In genomic region chr5:176658007-176658599, GRCh38 we compare ENCODE assay signal across 8 cellular contexts. TPM values are rescaled to one million over a fixed set of nuclear protein-coding genes. Genes with fewer than 3 reads are reported as not detected.
DNase-seq lines count a peak whose midpoint lies in the region; ATAC-seq lines count a peak whose summit lies in the region.

No MANE protein-coding gene starts in this region.

- no peak overlapping the region for H3K23ac ChIP-seq in mesenchymal stem cell (ENCODE audit: low read length in 2 of 2)

- H3K27ac ChIP-seq in mesenchymal stem cell (ENCODE audit: low read length, poor library complexity, severe bottlenecking) = peak overlapping the region; percentile 69

- ATAC-seq in HG03095 (IDR thresholded peaks at IDR 0.05; ENCODE audit: unreplicated experiment) = peak; percentile 49

- DNase-seq in NCI-H1436 (lab: John Stamatoyannopoulos, UW) (peak; percentile 11), NCI-H1436 treated with DMSO at 0.1 percent for 48 hours (lab: John Stamatoyannopoulos, UW) (no peak), NCI-H460 (ENCODE audit: extremely low read depth, low read depth) (peak; percentile 59), mesenchymal stem cell (peak; percentile 72)
- peak; percentile 69 for DNase-seq in activated CD4-positive, alpha-beta memory T cell treated with anti-CD3 and anti-CD28 coated beads, Interleukin-2, amount 10 ng/mL, durations not matched to agents 7 days and 5 days
- DNase-seq in effector CD4-positive, alpha-beta T cell = peak; percentile 55
- peak; percentile 80 for DNase-seq in stimulated activated CD8-positive, alpha-beta memory T cell treated with anti-CD3 and anti-CD28 coated beads, Interleukin-4, amount 100 ng/mL, for 48 hours

- no peak overlapping the region for H2BK5ac ChIP-seq in mesenchymal stem cell (ENCODE audit: low read depth, low read length, poor library complexity, severe bottlenecking)

- H3K14ac ChIP-seq in mesenchymal stem cell (ENCODE audit: low read length in 2 of 2) = no peak overlapping the region

- no peak overlapping the region for H3K4ac ChIP-seq in mesenchymal stem cell (ENCODE audit: low read depth in 1 of 2, low read length in 2 of 2)

- no peak overlapping the region for H4K8ac ChIP-seq in mesenchymal stem cell (ENCODE audit: low read length)

- H3K4me1 ChIP-seq in mesenchymal stem cell (ENCODE audit: control insufficient read depth, insufficient read depth, low read depth, low read length) = peaks cover 22% of the 10 kb centered on the region

- H3K27me3 Mint-ChIP-seq in activated CD4-positive, alpha-beta memory T cell treated with anti-CD3 and anti-CD28 coated beads, Interleukin-2, amount 10 ng/mL, durations not matched to agents 7 days and 5 days = no peaks in the 10 kb centered on the region

- peak overlapping the region; percentile 60 for H3K9ac ChIP-seq in mesenchymal stem cell (ENCODE audit: low read length)

- peak overlapping the region in 1 of 2 experiments; percentile 70 for H3K4me3 ChIP-seq in mesenchymal stem cell (ENCODE audit: insufficient read depth in 1 of 2, low read depth in 1 of 2, low read length in 2 of 2)

- WGBS in mesenchymal stem cell = 69% methylated on average over 14 of the region's 14 CpGs

- POLR2A ChIA-PET in activated CD4-positive, alpha-beta memory T cell treated with anti-CD3 and anti-CD28 coated beads, Interleukin-2, amount 10 ng/mL, durations not matched to agents 7 days and 5 days (lab: Charles Lee) = interaction anchor here (0.6 to 2.6 kb wide), 4 partner anchors 10 to 242 kb away, joined by 3 to 14 read pairs (median 3); partner anchors contain the start of genes CLTB and TSPAN17

- no peak overlapping the region for H3K4me3 Mint-ChIP-seq in activated CD4-positive, alpha-beta memory T cell treated with anti-CD3 and anti-CD28 coated beads, Interleukin-2, amount 10 ng/mL, durations not matched to agents 7 days and 5 days

- H2AK5ac ChIP-seq in mesenchymal stem cell (ENCODE audit: low read length, severe bottlenecking) = no peak overlapping the region

- CTCF ChIA-PET in activated CD4-positive, alpha-beta memory T cell treated with anti-CD3 and anti-CD28 coated beads, Interleukin-2, amount 10 ng/mL, durations not matched to agents 7 days and 5 days (lab: Charles Lee) = interaction anchor here (0.5 to 6.3 kb wide), 22 partner anchors 8 to 455 kb away, joined by 3 to 81 read pairs (median 4); partner anchors contain the start of genes HK3, TSPAN17 and ZNF346

- no peak overlapping the region for H3K4me2 ChIP-seq in mesenchymal stem cell (ENCODE audit: low read length, poor library complexity, severe bottlenecking)

- no peak overlapping the region for H2BK15ac ChIP-seq in mesenchymal stem cell (ENCODE audit: low read depth, poor library complexity, severe bottlenecking)

- no peak overlapping the region for H3K27ac Mint-ChIP-seq in activated CD4-positive, alpha-beta memory T cell treated with anti-CD3 and anti-CD28 coated beads, Interleukin-2, amount 10 ng/mL, durations not matched to agents 7 days and 5 days

- peaks cover 3% of the 10 kb centered on the region for H3K79me1 ChIP-seq in mesenchymal stem cell (replicated peaks; ENCODE audit: low read length, poor library complexity, severe bottlenecking)

- H3K18ac ChIP-seq in mesenchymal stem cell (ENCODE audit: low read depth in 1 of 2, low read length in 2 of 2) = no peak overlapping the region

- H3K36me3 Mint-ChIP-seq in activated CD4-positive, alpha-beta memory T cell treated with anti-CD3 and anti-CD28 coated beads, Interleukin-2, amount 10 ng/mL, durations not matched to agents 7 days and 5 days (ENCODE audit: low read depth) = peaks cover 18% of the 10 kb centered on the region

- no peaks in the 10 kb centered on the region for H3K9me3 ChIP-seq in mesenchymal stem cell (ENCODE audit: control insufficient read depth, low read length)

- peak overlapping the region in 1 of 2 experiments; percentile 3 for H2BK12ac ChIP-seq in mesenchymal stem cell (ENCODE audit: low read length in 2 of 2)

- no peak overlapping the region for H2AFZ ChIP-seq in mesenchymal stem cell (ENCODE audit: low read depth, low read length)

- peaks cover 37% of the 10 kb centered on the region for H3K4me1 Mint-ChIP-seq in activated CD4-positive, alpha-beta memory T cell treated with anti-CD3 and anti-CD28 coated beads, Interleukin-2, amount 10 ng/mL, durations not matched to agents 7 days and 5 days

- peaks cover 5 to 17% of the 10 kb centered on the region in 2 experiments for H3K27me3 ChIP-seq in mesenchymal stem cell (ENCODE audit: control insufficient read depth in 1 of 2, insufficient read depth in 1 of 2, low read length in 2 of 2)

- H3K36me3 ChIP-seq in mesenchymal stem cell (ENCODE audit: control insufficient read depth in 1 of 2, insufficient read depth in 2 of 2, low read depth in 1 of 2, low read length in 2 of 2) = peaks cover 47% of the 10 kb centered on the region in 2 experiments

- no peak overlapping the region for H4K91ac ChIP-seq in mesenchymal stem cell (ENCODE audit: low read length)

- no peak overlapping the region for H2BK120ac ChIP-seq in mesenchymal stem cell (ENCODE audit: low read depth, low read length)

- no peaks in the 10 kb centered on the region for H3K9me3 Mint-ChIP-seq in activated CD4-positive, alpha-beta memory T cell treated with anti-CD3 and anti-CD28 coated beads, Interleukin-2, amount 10 ng/mL, durations not matched to agents 7 days and 5 days

RNA-seq across cellular contexts. Expression of gene TSPAN17, which starts 10.8 kb away (rescaled TPM):
- total RNA-seq in NCI-H460 (2014; rRNA removed; shearing (Covaris generic)) = 25.0 and 33.8 TPM in 2 replicates
- 61.2 and 69.5 TPM in 2 replicates for polyA plus RNA-seq in NCI-H460 (2014; cell fraction: nucleus; rRNA removed)
- 10 to 100 TPM; 33.3 to 33.4 TPM for total RNA-seq in activated CD4-positive, alpha-beta memory T cell treated with anti-CD3 and anti-CD28 coated beads, Interleukin-2, amount 10 ng/mL, durations not matched to agents 7 days and 5 days
- 37.2 TPM for polyA plus RNA-seq in mesenchymal stem cell (2013, experiment 1 of 2)
- 39.4 TPM for polyA plus RNA-seq in mesenchymal stem cell (2013, experiment 2 of 2)

RNA-seq across cellular contexts. Expression of gene EIF4E1B, which starts 27.6 kb away (rescaled TPM):
- total RNA-seq in NCI-H460 (2014; rRNA removed; shearing (Covaris generic)) = not detected in 2 replicates
- not detected in 2 replicates for polyA plus RNA-seq in NCI-H460 (2014; cell fraction: nucleus; rRNA removed)
- total RNA-seq in activated CD4-positive, alpha-beta memory T cell treated with anti-CD3 and anti-CD28 coated beads, Interleukin-2, amount 10 ng/mL, durations not matched to agents 7 days and 5 days = not detected
- not detected for polyA plus RNA-seq in mesenchymal stem cell (2013, experiment 1 of 2)
- polyA plus RNA-seq in mesenchymal stem cell (2013, experiment 2 of 2) = not detected

RNA-seq across cellular contexts. Expression of gene SNCB, which starts 27.8 kb away (rescaled TPM):
- 0.10 TPM in 1 of 2 replicates, not detected in the other for total RNA-seq in NCI-H460 (2014; rRNA removed; shearing (Covaris generic))
- 0.61 TPM in 1 of 2 replicates, not detected in the other for polyA plus RNA-seq in NCI-H460 (2014; cell fraction: nucleus; rRNA removed)
- total RNA-seq in activated CD4-positive, alpha-beta memory T cell treated with anti-CD3 and anti-CD28 coated beads, Interleukin-2, amount 10 ng/mL, durations not matched to agents 7 days and 5 days = not detected
- 1.0 TPM for polyA plus RNA-seq in mesenchymal stem cell (2013, experiment 1 of 2)
- 1.0 TPM for polyA plus RNA-seq in mesenchymal stem cell (2013, experiment 2 of 2)

RNA-seq across cellular contexts. Expression of gene GPRIN1, which starts 48.1 kb away (rescaled TPM):
- 1.5 and 2.0 TPM in 2 replicates for total RNA-seq in NCI-H460 (2014; rRNA removed; shearing (Covaris generic))
- 2.3 TPM in 2 replicates for polyA plus RNA-seq in NCI-H460 (2014; cell fraction: nucleus; rRNA removed)
- total RNA-seq in activated CD4-positive, alpha-beta memory T cell treated with anti-CD3 and anti-CD28 coated beads, Interleukin-2, amount 10 ng/mL, durations not matched to agents 7 days and 5 days = 1 to 10 TPM; 3.7 to 4.2 TPM
- polyA plus RNA-seq in mesenchymal stem cell (2013, experiment 1 of 2) = 5.0 TPM
- 4.9 TPM for polyA plus RNA-seq in mesenchymal stem cell (2013, experiment 2 of 2)
